In the genomic region with DNA sequence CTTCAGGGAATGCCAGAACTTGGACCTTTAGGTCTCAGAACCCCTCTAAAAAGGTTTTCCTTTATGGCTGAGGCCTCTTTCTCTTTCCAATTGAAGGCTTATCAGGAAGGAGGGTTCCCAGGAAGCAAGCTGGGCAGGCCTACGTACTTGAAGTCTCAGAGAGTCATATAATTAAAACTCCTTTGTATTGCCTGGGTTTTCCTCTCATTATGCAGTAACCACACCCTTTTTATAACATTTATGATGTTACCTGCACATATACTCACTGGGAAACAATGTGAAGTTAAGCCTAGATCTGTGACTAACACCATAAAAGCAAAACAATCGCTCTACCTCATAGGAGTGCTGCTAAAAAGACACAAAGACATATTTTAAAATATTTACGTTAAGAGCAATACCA, we compare ENCODE assay signal across 1 cellular context.
TF ChIP-seq lines count a peak whose summit lies in the region.

No MANE protein-coding gene starts in this region.

TF ChIP-seq in K562, 482 proteins besides CTCF, POLR2A, EP300 and RAD21:
- TF ChIP-seq ZNF696 (CRISPR knock-in tag; conservative IDR thresholded peaks at IDR 0.05) (no peak), BCL6 (CRISPR knock-in tag; IDR thresholded peaks at IDR 0.05) (no peak), PHTF2 (CRISPR knock-in tag; IDR thresholded peaks at IDR 0.05) (no peak), MCM3 (IDR thresholded peaks at IDR 0.05) (no peak), CBX8 (IDR thresholded peaks at IDR 0.05; ENCODE audit: borderline replicate concordance, extremely low read depth, low read depth, low read length, poor library complexity, severe bottlenecking) (no peak), CBX1 (IDR thresholded peaks at IDR 0.05; ENCODE audit: low read depth) (no peak), EHMT2 (IDR thresholded peaks at IDR 0.05) (no peak), ZFX (CRISPR knock-in tag; IDR thresholded peaks at IDR 0.05) (no peak), PCBP2 (IDR thresholded peaks at IDR 0.05; ENCODE audit: low read depth, low read length, poor library complexity, severe bottlenecking) (no peak), ZNF79 (CRISPR knock-in tag; IDR thresholded peaks at IDR 0.05; ENCODE audit: low read depth) (no peak), PTTG1 (tag; IDR thresholded peaks at IDR 0.05; ENCODE audit: low read depth) (no peak), EGR1 (conservative IDR thresholded peaks at IDR 0.05) (no peak), TEAD1 (CRISPR knock-in tag; IDR thresholded peaks at IDR 0.05) (no peak), ZNF133 (CRISPR knock-in tag; IDR thresholded peaks at IDR 0.05) (no peak)
- TF ChIP-seq, protein P1, sequence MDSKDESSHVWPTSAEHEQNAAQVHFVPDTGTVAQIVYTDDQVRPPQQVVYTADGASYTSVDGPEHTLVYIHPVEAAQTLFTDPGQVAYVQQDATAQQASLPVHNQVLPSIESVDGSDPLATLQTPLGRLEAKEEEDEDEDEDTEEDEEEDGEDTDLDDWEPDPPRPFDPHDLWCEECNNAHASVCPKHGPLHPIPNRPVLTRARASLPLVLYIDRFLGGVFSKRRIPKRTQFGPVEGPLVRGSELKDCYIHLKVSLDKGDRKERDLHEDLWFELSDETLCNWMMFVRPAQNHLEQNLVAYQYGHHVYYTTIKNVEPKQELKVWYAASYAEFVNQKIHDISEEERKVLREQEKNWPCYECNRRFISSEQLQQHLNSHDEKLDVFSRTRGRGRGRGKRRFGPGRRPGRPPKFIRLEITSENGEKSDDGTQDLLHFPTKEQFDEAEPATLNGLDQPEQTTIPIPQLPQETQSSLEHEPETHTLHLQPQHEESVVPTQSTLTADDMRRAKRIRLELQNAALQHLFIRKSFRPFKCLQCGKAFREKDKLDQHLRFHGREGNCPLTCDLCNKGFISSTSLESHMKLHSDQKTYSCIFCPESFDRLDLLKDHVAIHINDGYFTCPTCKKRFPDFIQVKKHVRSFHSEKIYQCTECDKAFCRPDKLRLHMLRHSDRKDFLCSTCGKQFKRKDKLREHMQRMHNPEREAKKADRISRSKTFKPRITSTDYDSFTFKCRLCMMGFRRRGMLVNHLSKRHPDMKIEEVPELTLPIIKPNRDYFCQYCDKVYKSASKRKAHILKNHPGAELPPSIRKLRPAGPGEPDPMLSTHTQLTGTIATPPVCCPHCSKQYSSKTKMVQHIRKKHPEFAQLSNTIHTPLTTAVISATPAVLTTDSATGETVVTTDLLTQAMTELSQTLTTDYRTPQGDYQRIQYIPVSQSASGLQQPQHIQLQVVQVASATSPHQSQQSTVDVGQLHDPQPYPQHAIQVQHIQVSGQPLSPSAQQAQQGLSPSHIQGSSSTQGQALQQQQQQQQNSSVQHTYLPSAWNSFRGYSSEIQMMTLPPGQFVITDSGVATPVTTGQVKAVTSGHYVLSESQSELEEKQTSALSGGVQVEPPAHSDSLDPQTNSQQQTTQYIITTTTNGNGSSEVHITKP (IDR thresholded peaks at IDR 0.05; ENCODE audit: partially characterized antibody): no peak
- TF ChIP-seq, protein P2, sequence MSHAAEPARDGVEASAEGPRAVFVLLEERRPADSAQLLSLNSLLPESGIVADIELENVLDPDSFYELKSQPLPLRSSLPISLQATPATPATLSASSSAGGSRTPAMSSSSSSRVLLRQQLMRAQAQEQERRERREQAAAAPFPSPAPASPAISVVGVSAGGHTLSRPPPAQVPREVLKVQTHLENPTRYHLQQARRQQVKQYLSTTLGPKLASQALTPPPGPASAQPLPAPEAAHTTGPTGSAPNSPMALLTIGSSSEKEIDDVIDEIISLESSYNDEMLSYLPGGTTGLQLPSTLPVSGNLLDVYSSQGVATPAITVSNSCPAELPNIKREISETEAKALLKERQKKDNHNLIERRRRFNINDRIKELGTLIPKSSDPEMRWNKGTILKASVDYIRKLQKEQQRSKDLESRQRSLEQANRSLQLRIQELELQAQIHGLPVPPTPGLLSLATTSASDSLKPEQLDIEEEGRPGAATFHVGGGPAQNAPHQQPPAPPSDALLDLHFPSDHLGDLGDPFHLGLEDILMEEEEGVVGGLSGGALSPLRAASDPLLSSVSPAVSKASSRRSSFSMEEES (CRISPR knock-in tag; IDR thresholded peaks at IDR 0.05): no peak
- TF ChIP-seq, protein P3, sequence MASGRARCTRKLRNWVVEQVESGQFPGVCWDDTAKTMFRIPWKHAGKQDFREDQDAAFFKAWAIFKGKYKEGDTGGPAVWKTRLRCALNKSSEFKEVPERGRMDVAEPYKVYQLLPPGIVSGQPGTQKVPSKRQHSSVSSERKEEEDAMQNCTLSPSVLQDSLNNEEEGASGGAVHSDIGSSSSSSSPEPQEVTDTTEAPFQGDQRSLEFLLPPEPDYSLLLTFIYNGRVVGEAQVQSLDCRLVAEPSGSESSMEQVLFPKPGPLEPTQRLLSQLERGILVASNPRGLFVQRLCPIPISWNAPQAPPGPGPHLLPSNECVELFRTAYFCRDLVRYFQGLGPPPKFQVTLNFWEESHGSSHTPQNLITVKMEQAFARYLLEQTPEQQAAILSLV (tag; IDR thresholded peaks at IDR 0.05): no peak
